In genomic region chr3:170974872-170975271, GRCh38 we compare ENCODE assay signal across 7 cellular contexts. TPM values are rescaled to one million over a fixed set of nuclear protein-coding genes. Genes with fewer than 3 reads are reported as not detected.
"Had no signal": no experiment of that assay in that cellular context is flagged by ENCODE, and none has a peak within 500 bp of the region (broad histone marks: within the 10 kb centered on the region; RNA-seq: fewer than 3 reads in every experiment).

No MANE protein-coding gene starts in this region.

- H3K4me3 Mint-ChIP-seq: IgD-negative memory B cell had no signal

- DNase-seq: GM23248, GOT3, H7, KBM-7 had no signal

- H3K27ac Mint-ChIP-seq: IgD-negative memory B cell had no signal

- H3K4me3 ChIP-seq: GM23248, HAP-1 had no signal

- H3K36me3 Mint-ChIP-seq: IgD-negative memory B cell had no signal

RNA-seq across cellular contexts. Expression of gene SLC2A2, which starts 51.6 kb away (rescaled TPM):
- total RNA-seq: GM23248, H4, H7 had no signal
